In the genomic region with DNA sequence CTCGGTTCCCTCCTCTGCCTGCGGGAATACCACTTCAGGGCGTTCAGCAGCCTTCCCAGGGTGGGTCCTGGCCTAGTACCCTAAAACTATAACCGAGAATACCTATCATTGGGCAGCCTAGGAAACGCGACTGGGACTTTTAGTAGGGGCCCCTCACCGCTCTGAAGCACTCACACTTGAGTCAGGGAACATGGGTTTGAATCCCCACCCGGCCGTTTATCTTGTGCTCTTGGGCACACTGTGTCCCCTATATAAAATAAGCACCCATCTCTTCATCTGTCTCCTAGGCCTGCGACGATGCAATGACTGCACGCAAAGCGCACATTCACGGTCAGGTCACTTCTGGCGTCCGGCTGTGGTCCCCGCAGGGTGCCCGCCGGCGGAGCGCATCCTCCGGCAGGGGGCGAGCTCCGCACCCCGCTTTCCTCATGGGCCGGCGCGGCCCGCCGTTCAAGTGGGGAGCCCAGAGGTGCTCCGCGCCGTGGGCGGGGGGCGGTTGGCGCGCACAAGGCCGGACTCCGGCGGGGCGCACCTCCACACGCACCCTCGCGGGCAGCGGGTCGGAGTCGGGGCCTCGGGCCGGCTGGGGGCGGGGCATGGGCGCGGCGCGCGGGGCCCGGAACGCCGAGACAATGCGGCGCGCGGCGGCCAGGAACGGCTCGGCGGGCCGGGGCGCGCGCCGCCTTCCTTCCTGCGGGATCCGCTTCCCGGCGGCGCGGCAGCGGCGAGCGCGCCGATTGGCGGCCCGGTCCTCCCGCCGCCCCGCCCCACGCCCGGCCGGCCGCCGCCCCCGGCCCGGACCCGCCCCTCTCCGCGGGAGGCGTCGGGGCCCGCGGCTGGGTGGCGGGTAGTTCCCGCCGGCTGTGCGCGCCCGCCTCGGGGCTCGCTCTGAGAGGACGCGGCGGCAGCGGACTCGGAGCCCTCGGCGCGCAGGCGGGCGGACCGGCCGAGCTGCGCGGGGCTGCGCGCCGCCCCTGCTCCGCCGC, we compare ENCODE assay signal across 8 cellular contexts. TPM values are rescaled to one million over a fixed set of nuclear protein-coding genes. Genes with fewer than 3 reads are reported as not detected.
DNase-seq lines count a peak whose midpoint lies in the region; ATAC-seq and TF ChIP-seq lines count a peak whose summit lies in the region.

A gene (plus strand): TSS at position 850 of the 986 bp plus-strand sequence. CDS start 293 bp downstream, outside the sequence.

- peak within 1 kb of the TSS; percentile 49 for H2BK15ac ChIP-seq in neuronal stem cell (ENCODE audit: low read length)

- no peaks in the 10 kb centered on the region for H3K9me3 ChIP-seq in neuronal stem cell (replicated peaks in 1 of 2; ENCODE audit: control insufficient read depth in 2 of 2, insufficient read depth in 1 of 2, low read depth in 1 of 2, low read length in 2 of 2)

- H3K27me3 ChIP-seq in neuronal stem cell (ENCODE audit: control insufficient read depth in 3 of 3, insufficient read depth in 3 of 3, low read depth in 1 of 3, low read length in 3 of 3), result peaks cover 0 to 2% (median 0%) of the 10 kb centered on the region in 3 experiments

- peak within 1 kb of the TSS; percentile 89 for H2AFZ ChIP-seq in neuronal stem cell (ENCODE audit: low read length)

- peak; percentile 70 for ATAC-seq in GM18867 (IDR thresholded peaks at IDR 0.05; ENCODE audit: unreplicated experiment)
- ATAC-seq in HG03457 (IDR thresholded peaks at IDR 0.05; ENCODE audit: unreplicated experiment), result peak; percentile 61

- peak within 1 kb of the TSS; percentile 70 for H3K4me3 Mint-ChIP-seq in activated naive CD8-positive, alpha-beta T cell
- H3K4me3 Mint-ChIP-seq in glutamatergic neuron (ENCODE audit: unreplicated experiment), result peak within 1 kb of the TSS; percentile 90

- H3K27me3 Mint-ChIP-seq in activated naive CD8-positive, alpha-beta T cell, result peaks cover 36% of the 10 kb centered on the region
- H3K27me3 Mint-ChIP-seq in glutamatergic neuron (ENCODE audit: unreplicated experiment), result peaks cover 7% of the 10 kb centered on the region

- H3K27ac Mint-ChIP-seq in activated naive CD8-positive, alpha-beta T cell, result no peak within 1 kb of the TSS
- H3K27ac Mint-ChIP-seq in glutamatergic neuron (ENCODE audit: unreplicated experiment), result no peak within 1 kb of the TSS

- H3K4me1 ChIP-seq in neuronal stem cell (ENCODE audit: control insufficient read depth in 2 of 2, insufficient read depth in 1 of 2, low read depth in 1 of 2, low read length in 2 of 2) (peaks cover 2 to 14% of the 10 kb centered on the region in 2 donors), urinary bladder (ENCODE audit: insufficient read depth) (peaks cover 2% of the 10 kb centered on the region)

- H3K9ac ChIP-seq in neuronal stem cell (ENCODE audit: low read depth, low read length, poor library complexity), result peak within 1 kb of the TSS; percentile 100

- H3K4me1 Mint-ChIP-seq in activated naive CD8-positive, alpha-beta T cell (ENCODE audit: low read depth), result peaks cover 6% of the 10 kb centered on the region
- H3K4me1 Mint-ChIP-seq in glutamatergic neuron (ENCODE audit: low read depth, unreplicated experiment), result peaks cover 15% of the 10 kb centered on the region

- peak within 1 kb of the TSS; percentile 38 for H3K14ac ChIP-seq in neuronal stem cell (ENCODE audit: low read length)

- no CpG with 5 or more reads among the region's 128 CpGs for WGBS in neuronal stem cell (ENCODE audit: extremely low coverage in 2 of 2, insufficient read length in 2 of 2, insufficient replicate concordance in 1 of 2), 2 donors
- WGBS in urinary bladder, result 2% methylated on average over 127 of the region's 128 CpGs

- H3K4me3 ChIP-seq in neuronal stem cell (ENCODE audit: low read length in 2 of 2) (peak within 1 kb of the TSS; percentile 98 to 100), urinary bladder (ENCODE audit: low read depth, low read length) (peak within 1 kb of the TSS; percentile 82)

- H2AK5ac ChIP-seq in neuronal stem cell (ENCODE audit: low read depth, low read length), result peak within 1 kb of the TSS; percentile 63

- peaks cover 0 to 5% of the 10 kb centered on the region in 2 donors for H3K36me3 ChIP-seq in neuronal stem cell (replicated peaks in 1 of 2; ENCODE audit: control insufficient read depth in 2 of 2, insufficient read depth in 2 of 2, low read length in 2 of 2)
- no peaks in the 10 kb centered on the region for H3K36me3 ChIP-seq in urinary bladder (ENCODE audit: insufficient read depth)

- peak within 1 kb of the TSS; percentile 85 for H3K23ac ChIP-seq in neuronal stem cell (ENCODE audit: low read depth, low read length, poor library complexity)

- peak within 1 kb of the TSS; percentile 88 for H3K4me2 ChIP-seq in neuronal stem cell (ENCODE audit: insufficient read depth, low read length, poor library complexity, severe bottlenecking)

- no peak within 1 kb of the TSS for H2BK12ac ChIP-seq in neuronal stem cell (ENCODE audit: low read length)

- H3K18ac ChIP-seq in neuronal stem cell (ENCODE audit: low read length), result peak within 1 kb of the TSS; percentile 99

- no peaks in the 10 kb centered on the region for H3K36me3 Mint-ChIP-seq in activated naive CD8-positive, alpha-beta T cell
- H3K36me3 Mint-ChIP-seq in glutamatergic neuron (ENCODE audit: unreplicated experiment), result no peaks in the 10 kb centered on the region

- H3K9me3 Mint-ChIP-seq in activated naive CD8-positive, alpha-beta T cell (ENCODE audit: low read depth), result no peaks in the 10 kb centered on the region
- H3K9me3 Mint-ChIP-seq in glutamatergic neuron (ENCODE audit: unreplicated experiment), result peaks cover 5% of the 10 kb centered on the region

- H3K4ac ChIP-seq in neuronal stem cell (ENCODE audit: low read length), result peak within 1 kb of the TSS; percentile 84

- H3K79me1 ChIP-seq in neuronal stem cell (ENCODE audit: low read depth, low read length), result peaks cover 9% of the 10 kb centered on the region

- H3K27ac ChIP-seq in neuronal stem cell (replicated peaks; ENCODE audit: low read length) (peak within 1 kb of the TSS; percentile 69), urinary bladder (ENCODE audit: low read depth) (peak within 1 kb of the TSS; percentile 89)

- peak; percentile 96 for DNase-seq in AG20443 (ENCODE audit: low spot score)
- DNase-seq in NOMO-1 treated with DMSO at 0.1 percent for 48 hours (lab: John Stamatoyannopoulos, UW; ENCODE audit: unreplicated experiment), result peak; percentile 53
- DNase-seq in glutamatergic neuron, result peak; percentile 81
- DNase-seq in neuronal stem cell (ENCODE audit: low spot score), result peak; percentile 72

- H4K91ac ChIP-seq in neuronal stem cell (ENCODE audit: low read depth, low read length, poor library complexity), result peak within 1 kb of the TSS; percentile 100

- peak within 1 kb of the TSS; percentile 96 for H4K8ac ChIP-seq in neuronal stem cell (ENCODE audit: low read depth, low read length)

- H2BK120ac ChIP-seq in neuronal stem cell (ENCODE audit: low read depth, low read length), result peak within 1 kb of the TSS; percentile 81

- peak within 1 kb of the TSS; percentile 82 for H2BK5ac ChIP-seq in neuronal stem cell (ENCODE audit: low read length)

- peak; percentile 84 for TF ChIP-seq CTCF in glutamatergic neuron (IDR thresholded peaks at IDR 0.05; ENCODE audit: partially characterized antibody, unreplicated experiment)

RNA-seq across cellular contexts. Expression of the gene that starts here (rescaled TPM):
- total RNA-seq in glutamatergic neuron (ENCODE audit: unreplicated experiment) (49.6 TPM), urinary bladder (34.8 TPM)
- 24.8 TPM for polyA plus RNA-seq in neuronal stem cell (2013, experiment 1 of 2)
- polyA plus RNA-seq in neuronal stem cell (2013, experiment 2 of 2), result 26.3 TPM
- 10.2 TPM for polyA plus RNA-seq in urinary bladder

Comparison
In these comparisons a context has a peak if more than half of its experiments do, and no peak if none do; other contexts are left out.
1. Peak in every context shown above with its lines: DNase-seq, ATAC-seq, H3K4me3 ChIP-seq and H3K27ac ChIP-seq.